Comparison of ENCODE assay signal across 12 cellular contexts in genomic region chr10:79094412-79095175, GRCh38. TPM values are rescaled to one million over a fixed set of nuclear protein-coding genes. Genes with fewer than 3 reads are reported as not detected.
A peak's percentile ranks its signal among the peaks of the same experiment; 100 is the strongest.
DNase-seq lines count a peak whose midpoint lies in the region; ATAC-seq, FAIRE-seq and TF ChIP-seq lines count a peak whose summit lies in the region.
"Had no signal": no experiment of that assay in that cellular context is flagged by ENCODE, and none has a peak within 500 bp of the region (broad histone marks: within the 10 kb centered on the region; RNA-seq: fewer than 3 reads in every experiment).

No MANE protein-coding gene starts in this region.

- peaks cover 39 to 58% of the 10 kb centered on the region in 2 experiments for H3K4me1 Mint-ChIP-seq in H9
- H3K4me1 Mint-ChIP-seq in dendritic cell treated with granulocyte-macrophage colony-stimulating factor and Interleukin-4, amounts not matched to agents 40 ng/mL and 50 ng/mL, for 4 days (ENCODE audit: low read depth), result peaks cover 92% of the 10 kb centered on the region
- H3K4me1 Mint-ChIP-seq in mesothelial cell of epicardium, result peaks cover 40% of the 10 kb centered on the region
- H3K4me1 Mint-ChIP-seq in endothelial cell (ENCODE audit: unreplicated experiment), result peaks cover 58% of the 10 kb centered on the region

- H3K9me3 ChIP-seq in H9 (ENCODE audit: control insufficient read depth, low read depth, low read length), result no peaks in the 10 kb centered on the region
- H3K9me3 ChIP-seq in suprapubic skin, result no peaks in the 10 kb centered on the region

- no peak overlapping the region for H3T11ph ChIP-seq in H9 (ENCODE audit: low read length)

- H3K56ac ChIP-seq in H9 (ENCODE audit: insufficient read length, low read depth, low read length), result no peak overlapping the region

- H3K27ac ChIP-seq in H9 (ENCODE audit: insufficient read length, low read depth, low read length) (no peak overlapping the region), suprapubic skin (peak overlapping the region; percentile 85)

- no peak overlapping the region for H4K5ac ChIP-seq in H9 (ENCODE audit: insufficient read length, low read depth, low read length)

- H3K36me3 Mint-ChIP-seq in H9 (ENCODE audit: insufficient read depth in 1 of 3, low read depth in 3 of 3) (peaks cover 0 to 8% (median 0%) of the 10 kb centered on the region in 3 experiments; a peak in 4 of 7 replicates), mesothelial cell of epicardium (peaks cover 2% of the 10 kb centered on the region), endothelial cell (ENCODE audit: low read depth, unreplicated experiment) (no peaks in the 10 kb centered on the region)
- peaks cover 29% of the 10 kb centered on the region for H3K36me3 Mint-ChIP-seq in dendritic cell treated with granulocyte-macrophage colony-stimulating factor and Interleukin-4, amounts not matched to agents 40 ng/mL and 50 ng/mL, for 4 days (ENCODE audit: low read depth)

- H3K79me1 ChIP-seq in H9 (ENCODE audit: insufficient read depth, low read depth, low read length, poor library complexity, severe bottlenecking), result peaks cover 7% of the 10 kb centered on the region

- H3K27me3 ChIP-seq in H9 (ENCODE audit: insufficient read depth, low read length) (no peaks in the 10 kb centered on the region), suprapubic skin (no peaks in the 10 kb centered on the region)

- no peak overlapping the region for H3K23ac ChIP-seq in H9 (ENCODE audit: insufficient read length, low read depth, low read length)

- peak overlapping the region; percentile 11 for H3K4me3 ChIP-seq in suprapubic skin

- H3K27ac Mint-ChIP-seq in H9, result peak overlapping the region in 2 of 3 experiments; percentile 21 to 55; a peak in 3 of 7 replicates
- peak overlapping the region; percentile 66 for H3K27ac Mint-ChIP-seq in dendritic cell treated with granulocyte-macrophage colony-stimulating factor and Interleukin-4, amounts not matched to agents 40 ng/mL and 50 ng/mL, for 4 days
- peak overlapping the region; percentile 8 for H3K27ac Mint-ChIP-seq in mesothelial cell of epicardium
- H3K27ac Mint-ChIP-seq in endothelial cell (ENCODE audit: unreplicated experiment), result no peak overlapping the region

- H3K18ac ChIP-seq in H9 (ENCODE audit: insufficient read length, low read depth, low read length), result no peak overlapping the region

- WGBS in H9 (ENCODE audit: extremely low coverage, insufficient read length, low lambda C conversion rate), result no CpG with 5 or more reads among the region's 12 CpGs
- 90% methylated on average over 7 of the region's 12 CpGs for WGBS in suprapubic skin

- TF ChIP-seq EP300 in suprapubic skin (IDR thresholded peaks at IDR 0.05), result no peak

- H4K91ac ChIP-seq in H9 (ENCODE audit: insufficient read length, low read depth, low read length), result no peak overlapping the region

- TF ChIP-seq CTCF in H9 (conservative IDR thresholded peaks at IDR 0.05) (no peak), mesothelial cell of epicardium (IDR thresholded peaks at IDR 0.05; ENCODE audit: unreplicated experiment) (no peak), suprapubic skin (IDR thresholded peaks at IDR 0.05) (no peak), endothelial cell (IDR thresholded peaks at IDR 0.05; ENCODE audit: unreplicated experiment) (no peak)

- no peak overlapping the region for H3K4me2 ChIP-seq in H9 (ENCODE audit: insufficient read depth, insufficient read length, low read length)

- no peak overlapping the region for H3K4me3 Mint-ChIP-seq in H9
- no peak overlapping the region for H3K4me3 Mint-ChIP-seq in dendritic cell treated with granulocyte-macrophage colony-stimulating factor and Interleukin-4, amounts not matched to agents 40 ng/mL and 50 ng/mL, for 4 days
- no peak overlapping the region for H3K4me3 Mint-ChIP-seq in mesothelial cell of epicardium
- no peak overlapping the region for H3K4me3 Mint-ChIP-seq in endothelial cell (ENCODE audit: unreplicated experiment)
- H3K4me3 Mint-ChIP-seq: activated CD4-positive, alpha-beta T cell treated with anti-CD3 and anti-CD28 coated beads for 36 hours; HFFc6 had no signal

- H3K27me3 Mint-ChIP-seq in H9 (ENCODE audit: low read depth) (no peaks in the 10 kb centered on the region), mesothelial cell of epicardium (ENCODE audit: low read depth) (no peaks in the 10 kb centered on the region), endothelial cell (ENCODE audit: unreplicated experiment) (peaks cover 11% of the 10 kb centered on the region)
- no peaks in the 10 kb centered on the region for H3K27me3 Mint-ChIP-seq in dendritic cell treated with granulocyte-macrophage colony-stimulating factor and Interleukin-4, amounts not matched to agents 40 ng/mL and 50 ng/mL, for 4 days
- H3K27me3 Mint-ChIP-seq: activated CD4-positive, alpha-beta T cell treated with anti-CD3 and anti-CD28 coated beads for 36 hours had no signal

- no peaks in the 10 kb centered on the region for H3K9me3 Mint-ChIP-seq in H9
- H3K9me3 Mint-ChIP-seq in dendritic cell treated with granulocyte-macrophage colony-stimulating factor and Interleukin-4, amounts not matched to agents 40 ng/mL and 50 ng/mL, for 4 days, result no peaks in the 10 kb centered on the region
- H3K9me3 Mint-ChIP-seq in mesothelial cell of epicardium, result no peaks in the 10 kb centered on the region
- H3K9me3 Mint-ChIP-seq in endothelial cell (ENCODE audit: unreplicated experiment), result no peaks in the 10 kb centered on the region
- H3K9me3 Mint-ChIP-seq: HFFc6 had no signal

- no peak overlapping the region for H2BK20ac ChIP-seq in H9 (ENCODE audit: low read depth, low read length, poor library complexity, severe bottlenecking)

- no peak overlapping the region for H3K4ac ChIP-seq in H9 (ENCODE audit: low read depth, low read length)

- no peak for ATAC-seq in GM19463 (IDR thresholded peaks at IDR 0.05; ENCODE audit: unreplicated experiment)

- no peak for TF ChIP-seq POLR2A in suprapubic skin (IDR thresholded peaks at IDR 0.05)

- DNase-seq in H9 (no peak), mesothelial cell of epicardium (ENCODE audit: low spot score in 2 of 2, unreplicated experiment in 2 of 2) (no peak), suprapubic skin (ENCODE audit: low spot score in 2 of 2) (no peak), endothelial cell (ENCODE audit: low spot score) (no peak), middle frontal gyrus (ENCODE audit: extremely low spot score, low spot score) (no peak), HTR-8/SVneo (ENCODE audit: insufficient read length, low spot score) (no peak)
- DNase-seq: activated CD4-positive, alpha-beta T cell treated with anti-CD3 and anti-CD28 coated beads for 36 hours; activated effector memory CD4-positive, alpha-beta T cell treated with anti-CD3 and anti-CD28 coated beads, Interleukin-2, amount 50 U/mL, for 16 hours; HFFc6; NCI-H524 treated with DMSO at 0.1 percent for 48 hours had no signal

- no peak overlapping the region for H2AK5ac ChIP-seq in H9 (ENCODE audit: insufficient read length, low read length)

- H2BK5ac ChIP-seq in H9 (ENCODE audit: insufficient read length, low read length), result no peak overlapping the region

- no peak overlapping the region for H2AFZ ChIP-seq in H9 (ENCODE audit: low read length)

- no peaks in the 10 kb centered on the region for H3K23me2 ChIP-seq in H9 (ENCODE audit: insufficient read length, low read depth, low read length, poor library complexity, severe bottlenecking)

- no peak overlapping the region for H4K8ac ChIP-seq in H9 (replicated peaks; ENCODE audit: insufficient read length, low read depth, low read length)

- no peak for FAIRE-seq in HTR-8/SVneo (lab: Jason Lieb, UNC)

- H2BK120ac ChIP-seq in H9 (ENCODE audit: low read depth, low read length, poor library complexity, severe bottlenecking), result no peak overlapping the region

- no peak overlapping the region for H3K14ac ChIP-seq in H9 (ENCODE audit: insufficient read depth, low read length)

- no peaks in the 10 kb centered on the region for H3K36me3 ChIP-seq in suprapubic skin

- H2BK15ac ChIP-seq in H9 (ENCODE audit: low read depth, low read length), result no peak overlapping the region

- H3K9ac ChIP-seq in H9 (ENCODE audit: extremely low read depth, insufficient read length, low read length), result no peak overlapping the region

- intact Hi-C loops in dendritic cell treated with granulocyte-macrophage colony-stimulating factor and Interleukin-4, amounts not matched to agents 40 ng/mL and 50 ng/mL, for 4 days (cut with micrococcal nuclease), result no loop called here

- H3K79me2 ChIP-seq in H9 (ENCODE audit: insufficient read depth, low read length), result peaks cover 13% of the 10 kb centered on the region; the same call in 1 of the 2 replicates

- H3K4me1 ChIP-seq in H9 (ENCODE audit: insufficient read depth, low read length) (no peaks in the 10 kb centered on the region; the same call in 1 of the 2 replicates), suprapubic skin (peaks cover 97% of the 10 kb centered on the region)

- H2BK12ac ChIP-seq in H9 (ENCODE audit: insufficient read length, low read depth, low read length), result no peak overlapping the region

- H4K20me1 ChIP-seq in H9 (ENCODE audit: control insufficient read depth, insufficient read depth, insufficient read length), result no peaks in the 10 kb centered on the region

RNA-seq across cellular contexts. Expression of gene ZMIZ1, which starts 25.8 kb away (rescaled TPM):
- 31.8 and 36.9 TPM in 2 replicates for total RNA-seq in H9 (2021)
- 166 to 173 TPM (median 170 TPM) in 3 replicates for total RNA-seq in mesothelial cell of epicardium
- 100 to 1,000 TPM in 1 of 4 donors, 10 to 100 TPM in 3; 71.9 to 104 (median 79.5) TPM for total RNA-seq in suprapubic skin
- 102 TPM for total RNA-seq in endothelial cell (ENCODE audit: unreplicated experiment)
